1 cellular context compared by ENCODE assay signal in the genomic region with DNA sequence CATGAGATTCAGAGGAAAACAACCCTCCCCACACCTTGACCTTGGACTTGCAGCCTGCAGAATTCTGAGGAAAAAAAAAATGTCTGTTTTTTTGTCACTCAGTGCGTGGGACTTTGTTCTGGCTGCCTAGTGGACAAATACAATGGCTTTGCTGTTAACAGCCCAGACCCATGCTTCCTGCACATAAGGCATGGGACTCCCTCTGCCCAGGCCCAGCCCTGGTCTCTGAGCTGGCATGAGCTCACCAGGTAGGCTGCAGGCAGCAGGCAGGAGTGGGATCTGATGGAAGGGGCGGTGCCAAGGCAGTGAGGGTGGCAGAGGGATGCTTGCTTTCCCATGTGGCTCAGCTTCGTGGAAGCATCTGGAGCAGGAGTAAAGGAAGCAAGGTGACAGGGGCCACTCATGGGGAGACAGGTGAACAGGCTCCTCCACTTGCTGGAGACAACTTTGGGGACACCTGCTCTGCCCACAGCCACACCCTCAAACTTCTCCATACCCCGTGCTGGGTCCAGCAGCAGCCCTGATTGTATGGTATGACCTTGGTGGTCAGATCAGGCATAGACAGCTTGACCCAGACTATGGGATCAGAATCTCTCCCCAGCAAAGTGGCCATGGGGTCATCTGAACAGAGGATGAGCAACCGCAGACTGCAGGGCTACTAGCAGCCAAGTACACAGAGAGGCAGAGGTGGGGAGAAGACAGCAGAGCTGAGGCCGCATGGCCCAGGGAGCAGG.
TF ChIP-seq lines count a peak whose summit lies in the region.

No MANE protein-coding gene starts in this region.

TF ChIP-seq in HepG2, 621 proteins besides CTCF, POLR2A, EP300 and RAD21:
- TF ChIP-seq GABPB1 (CRISPR knock-in tag; IDR thresholded peaks at IDR 0.05) (0 out of 2 replicates have a peak, but pooled peaks have one; percentile 13), ATF7-NPFF (CRISPR knock-in tag; IDR thresholded peaks at IDR 0.05; ENCODE audit: low read depth) (no peak), NONO (IDR thresholded peaks at IDR 0.05) (no peak), NONO (CRISPR knock-in tag; conservative IDR thresholded peaks at IDR 0.05) (no peak), ZFX (CRISPR knock-in tag; IDR thresholded peaks at IDR 0.05; ENCODE audit: low read depth) (0 out of 2 replicates have a peak, but pooled peaks have one; percentile 28), PCBP1 (IDR thresholded peaks at IDR 0.05; ENCODE audit: borderline replicate concordance, low read depth, low read length) (no peak), TBL1XR1 (IDR thresholded peaks at IDR 0.05; ENCODE audit: borderline replicate concordance, low read length, partially characterized antibody) (peak; percentile 25), RBM22 (optimal IDR thresholded peaks at IDR 0.05; ENCODE audit: low read length) (no peak), ZNF75D (CRISPR knock-in tag; IDR thresholded peaks at IDR 0.05; ENCODE audit: borderline replicate concordance) (no peak), NCOR1 (IDR thresholded peaks at IDR 0.05; ENCODE audit: borderline replicate concordance, low read length) (peak; percentile 10; the same call in 1 of the 2 replicates), BCL6 (CRISPR knock-in tag; IDR thresholded peaks at IDR 0.05) (0 out of 2 replicates have a peak, but pooled peaks have one; percentile 26), HNRNPL (IDR thresholded peaks at IDR 0.05; ENCODE audit: low read depth, low read length) (peak; percentile 90), RAD51 (IDR thresholded peaks at IDR 0.05; ENCODE audit: borderline replicate concordance) (no peak), SKI (IDR thresholded peaks at IDR 0.05; ENCODE audit: partially characterized antibody) (peak; percentile 33), ARNT2 (CRISPR knock-in tag; IDR thresholded peaks at IDR 0.05; ENCODE audit: low read depth) (no peak)
- TF ChIP-seq, protein P1, sequence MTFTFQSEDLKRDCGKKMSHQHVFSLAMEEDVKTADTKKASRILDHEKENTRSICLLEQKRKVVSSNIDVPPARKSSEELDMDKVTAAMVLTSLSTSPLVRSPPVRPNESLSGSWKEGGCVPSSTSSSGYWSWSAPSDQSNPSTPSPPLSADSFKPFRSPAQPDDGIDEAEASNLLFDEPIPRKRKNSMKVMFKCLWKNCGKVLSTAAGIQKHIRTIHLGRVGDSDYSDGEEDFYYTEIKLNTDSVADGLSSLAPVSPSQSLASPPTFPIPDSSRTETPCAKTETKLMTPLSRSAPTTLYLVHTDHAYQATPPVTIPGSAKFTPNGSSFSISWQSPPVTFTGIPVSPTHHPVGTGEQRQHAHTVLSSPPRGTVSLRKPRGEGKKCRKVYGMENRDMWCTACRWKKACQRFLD (CRISPR knock-in tag; IDR thresholded peaks at IDR 0.05; ENCODE audit: borderline replicate concordance) = no peak
- TF ChIP-seq, protein P2, sequence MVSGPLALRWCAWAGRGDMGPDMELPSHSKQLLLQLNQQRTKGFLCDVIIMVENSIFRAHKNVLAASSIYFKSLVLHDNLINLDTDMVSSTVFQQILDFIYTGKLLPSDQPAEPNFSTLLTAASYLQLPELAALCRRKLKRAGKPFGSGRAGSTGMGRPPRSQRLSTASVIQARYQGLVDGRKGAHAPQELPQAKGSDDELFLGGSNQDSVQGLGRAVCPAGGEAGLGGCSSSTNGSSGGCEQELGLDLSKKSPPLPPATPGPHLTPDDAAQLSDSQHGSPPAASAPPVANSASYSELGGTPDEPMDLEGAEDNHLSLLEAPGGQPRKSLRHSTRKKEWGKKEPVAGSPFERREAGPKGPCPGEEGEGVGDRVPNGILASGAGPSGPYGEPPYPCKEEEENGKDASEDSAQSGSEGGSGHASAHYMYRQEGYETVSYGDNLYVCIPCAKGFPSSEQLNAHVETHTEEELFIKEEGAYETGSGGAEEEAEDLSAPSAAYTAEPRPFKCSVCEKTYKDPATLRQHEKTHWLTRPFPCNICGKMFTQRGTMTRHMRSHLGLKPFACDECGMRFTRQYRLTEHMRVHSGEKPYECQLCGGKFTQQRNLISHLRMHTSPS (CRISPR knock-in tag; IDR thresholded peaks at IDR 0.05; ENCODE audit: low read depth) = peak; percentile 66; the same call in 1 of the 2 replicates
- TF ChIP-seq, protein P3, sequence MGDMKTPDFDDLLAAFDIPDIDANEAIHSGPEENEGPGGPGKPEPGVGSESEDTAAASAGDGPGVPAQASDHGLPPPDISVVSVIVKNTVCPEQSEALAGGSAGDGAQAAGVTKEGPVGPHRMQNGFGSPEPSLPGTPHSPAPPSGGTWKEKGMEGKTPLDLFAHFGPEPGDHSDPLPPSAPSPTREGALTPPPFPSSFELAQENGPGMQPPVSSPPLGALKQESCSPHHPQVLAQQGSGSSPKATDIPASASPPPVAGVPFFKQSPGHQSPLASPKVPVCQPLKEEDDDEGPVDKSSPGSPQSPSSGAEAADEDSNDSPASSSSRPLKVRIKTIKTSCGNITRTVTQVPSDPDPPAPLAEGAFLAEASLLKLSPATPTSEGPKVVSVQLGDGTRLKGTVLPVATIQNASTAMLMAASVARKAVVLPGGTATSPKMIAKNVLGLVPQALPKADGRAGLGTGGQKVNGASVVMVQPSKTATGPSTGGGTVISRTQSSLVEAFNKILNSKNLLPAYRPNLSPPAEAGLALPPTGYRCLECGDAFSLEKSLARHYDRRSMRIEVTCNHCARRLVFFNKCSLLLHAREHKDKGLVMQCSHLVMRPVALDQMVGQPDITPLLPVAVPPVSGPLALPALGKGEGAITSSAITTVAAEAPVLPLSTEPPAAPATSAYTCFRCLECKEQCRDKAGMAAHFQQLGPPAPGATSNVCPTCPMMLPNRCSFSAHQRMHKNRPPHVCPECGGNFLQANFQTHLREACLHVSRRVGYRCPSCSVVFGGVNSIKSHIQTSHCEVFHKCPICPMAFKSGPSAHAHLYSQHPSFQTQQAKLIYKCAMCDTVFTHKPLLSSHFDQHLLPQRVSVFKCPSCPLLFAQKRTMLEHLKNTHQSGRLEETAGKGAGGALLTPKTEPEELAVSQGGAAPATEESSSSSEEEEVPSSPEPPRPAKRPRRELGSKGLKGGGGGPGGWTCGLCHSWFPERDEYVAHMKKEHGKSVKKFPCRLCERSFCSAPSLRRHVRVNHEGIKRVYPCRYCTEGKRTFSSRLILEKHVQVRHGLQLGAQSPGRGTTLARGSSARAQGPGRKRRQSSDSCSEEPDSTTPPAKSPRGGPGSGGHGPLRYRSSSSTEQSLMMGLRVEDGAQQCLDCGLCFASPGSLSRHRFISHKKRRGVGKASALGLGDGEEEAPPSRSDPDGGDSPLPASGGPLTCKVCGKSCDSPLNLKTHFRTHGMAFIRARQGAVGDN (CRISPR knock-in tag; IDR thresholded peaks at IDR 0.05) = peak; percentile 41; the same call in 1 of the 2 replicates
- TF ChIP-seq, protein P4, sequence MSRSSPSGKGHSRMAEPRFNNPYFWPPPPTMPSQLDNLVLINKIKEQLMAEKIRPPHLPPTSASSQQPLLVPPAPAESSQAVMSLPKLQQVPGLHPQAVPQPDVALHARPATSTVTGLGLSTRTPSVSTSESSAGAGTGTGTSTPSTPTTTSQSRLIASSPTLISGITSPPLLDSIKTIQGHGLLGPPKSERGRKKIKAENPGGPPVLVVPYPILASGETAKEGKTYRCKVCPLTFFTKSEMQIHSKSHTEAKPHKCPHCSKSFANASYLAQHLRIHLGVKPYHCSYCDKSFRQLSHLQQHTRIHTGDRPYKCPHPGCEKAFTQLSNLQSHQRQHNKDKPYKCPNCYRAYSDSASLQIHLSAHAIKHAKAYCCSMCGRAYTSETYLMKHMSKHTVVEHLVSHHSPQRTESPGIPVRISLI (CRISPR knock-in tag; IDR thresholded peaks at IDR 0.05; ENCODE audit: borderline replicate concordance) = peak; percentile 88; the same call in 1 of the 2 replicates
